Comparison of ENCODE assay signal across 1 cellular context in genomic region chr1:117209094-117209493, GRCh38.
TF ChIP-seq lines count a peak whose summit lies in the region.

No MANE protein-coding gene starts in this region.

TF ChIP-seq in H1, 55 proteins besides CTCF, POLR2A, EP300 and RAD21:
- TF ChIP-seq TCF12 (IDR thresholded peaks at IDR 0.05; ENCODE audit: low read depth, low read length) (no peak), FOSL1 (IDR thresholded peaks at IDR 0.05; ENCODE audit: insufficient read depth, low read depth, low read length) (no peak), GABPA (IDR thresholded peaks at IDR 0.05; ENCODE audit: borderline replicate concordance, insufficient read depth, low read length) (no peak), NANOG (IDR thresholded peaks at IDR 0.05; ENCODE audit: insufficient read depth, low read depth, low read length, poor library complexity, severe bottlenecking) (no peak), SRF (IDR thresholded peaks at IDR 0.05; ENCODE audit: low read depth, low read length) (no peak), MAX (IDR thresholded peaks at IDR 0.05) (no peak), BACH1 (IDR thresholded peaks at IDR 0.05; ENCODE audit: low read length) (no peak), CBX8 (IDR thresholded peaks at IDR 0.05; ENCODE audit: borderline replicate concordance, low read depth, low read length) (no peak), E2F6 (IDR thresholded peaks at IDR 0.05) (no peak), EGR1 (IDR thresholded peaks at IDR 0.05; ENCODE audit: borderline replicate concordance, low read depth, low read length) (no peak), CHD1 (IDR thresholded peaks at IDR 0.05; ENCODE audit: low read depth, low read length) (no peak), CTBP2 (IDR thresholded peaks at IDR 0.05; ENCODE audit: borderline replicate concordance, insufficient read depth, insufficient read length, low read length) (no peak), TAF7 (optimal IDR thresholded peaks at IDR 0.05; ENCODE audit: borderline replicate concordance, low read depth, low read length) (no peak), JUND (IDR thresholded peaks at IDR 0.05; ENCODE audit: low read length) (no peak), SIX5 (IDR thresholded peaks at IDR 0.05; ENCODE audit: low read depth, low read length) (no peak), TAF1 (IDR thresholded peaks at IDR 0.05; ENCODE audit: low read depth, low read length) (no peak), SIN3A (conservative IDR thresholded peaks at IDR 0.05 in 1 of 2, IDR thresholded peaks at IDR 0.05 in 1 of 2; ENCODE audit: low read depth in 1 of 2, low read length in 2 of 2) (no peak), POU5F1 (IDR thresholded peaks at IDR 0.05; ENCODE audit: low read depth, low read length) (no peak), CHD7 (IDR thresholded peaks at IDR 0.05; ENCODE audit: insufficient replicate concordance, low read length) (no peak)
